Comparison of ENCODE assay signal across 22 cellular contexts in the genomic region with DNA sequence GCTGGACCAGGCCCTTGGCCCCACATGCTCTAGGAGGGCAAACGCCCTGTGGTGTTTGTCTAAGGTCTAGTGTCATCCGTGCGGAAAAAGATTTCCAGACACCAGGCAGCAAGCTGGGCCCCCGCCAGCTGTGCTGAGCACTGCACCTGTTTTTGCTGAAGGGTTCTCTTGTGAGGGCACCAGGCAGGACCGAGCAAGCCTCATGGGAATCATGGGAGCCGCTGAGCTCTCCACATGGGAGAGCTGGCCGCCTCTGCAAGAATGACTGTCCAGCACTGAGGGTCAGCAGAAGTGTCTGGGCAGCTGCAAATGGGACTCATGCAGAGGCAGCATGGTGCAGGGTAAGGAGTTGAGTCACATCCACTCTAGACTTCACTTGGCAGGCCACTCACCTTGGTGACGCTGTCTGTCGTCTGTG. TPM values are rescaled to one million over a fixed set of nuclear protein-coding genes. Genes with fewer than 3 reads are reported as not detected.
A peak's percentile ranks its signal among the peaks of the same experiment; 100 is the strongest.
DNase-seq lines count a peak whose midpoint lies in the region; ATAC-seq and TF ChIP-seq lines count a peak whose summit lies in the region.
"Had no signal": no experiment of that assay in that cellular context is flagged by ENCODE, and none has a peak within 500 bp of the region (broad histone marks: within the 10 kb centered on the region; RNA-seq: fewer than 3 reads in every experiment).

No MANE protein-coding gene starts in this region.

- ATAC-seq in T-cell (replicated peaks in 1 of 4) = no peak
- ATAC-seq in stimulated activated naive CD8-positive, alpha-beta T cell treated with anti-CD3 and anti-CD28 coated beads, Interleukin-15, Interleukin-2, amounts not matched to agents 100 U/mL and 50 U/mL, for 24 hours = no peak
- ATAC-seq: activated naive CD8-positive, alpha-beta T cell treated with anti-CD3 and anti-CD28 coated beads, Interleukin-2, amount 50 U/mL, for 24 hours; right lobe of liver; SK-N-SH treated with all-trans-retinoic acid at 6 μM for 48 hours had no signal

- no peaks in the 10 kb centered on the region for H3K9me3 Mint-ChIP-seq in T-cell
- H3K9me3 Mint-ChIP-seq: activated naive CD8-positive, alpha-beta T cell treated with anti-CD3 and anti-CD28 coated beads, Interleukin-2, amount 50 U/mL, for 24 hours had no signal

- peaks cover 46% of the 10 kb centered on the region for H3K36me3 Mint-ChIP-seq in T-cell

- peak overlapping the region; percentile 45 for H3K27ac ChIP-seq in parathyroid adenoma
- H3K27ac ChIP-seq: epithelial cell of prostate, left ventricle myocardium inferior, right lobe of liver had no signal

- no peak overlapping the region for H3K4me2 ChIP-seq in parathyroid adenoma (ENCODE audit: low read length)

- H2AFZ ChIP-seq in parathyroid adenoma = no peak overlapping the region

- TF ChIP-seq CTCF in parathyroid adenoma (IDR thresholded peaks at IDR 0.05) = no peak

- no peak overlapping the region for H3K9ac ChIP-seq in parathyroid adenoma

- H3K4me3 Mint-ChIP-seq in T-cell = no peak overlapping the region
- H3K4me3 Mint-ChIP-seq: activated naive CD8-positive, alpha-beta T cell treated with anti-CD3 and anti-CD28 coated beads, Interleukin-2, amount 50 U/mL, for 24 hours had no signal

- no peaks in the 10 kb centered on the region for H3K27me3 Mint-ChIP-seq in T-cell
- H3K27me3 Mint-ChIP-seq: activated naive CD8-positive, alpha-beta T cell treated with anti-CD3 and anti-CD28 coated beads, Interleukin-2, amount 50 U/mL, for 24 hours had no signal

- H3K9me3 ChIP-seq in parathyroid adenoma (ENCODE audit: control insufficient read depth, low read length) = no peaks in the 10 kb centered on the region
- H3K9me3 ChIP-seq: left ventricle myocardium inferior, Peyer's patch, right lobe of liver, stomach had no signal

- H3K4me1 Mint-ChIP-seq in T-cell = peaks cover 1 to 2% (median 1%) of the 10 kb centered on the region in 3 donors

- no peaks in the 10 kb centered on the region for H3K27me3 ChIP-seq in parathyroid adenoma (ENCODE audit: control insufficient read depth, insufficient read depth, low read length)
- H3K27me3 ChIP-seq: Peyer's patch, right lobe of liver, stomach had no signal

- H3K27ac Mint-ChIP-seq in T-cell = no peak overlapping the region
- H3K27ac Mint-ChIP-seq: activated naive CD8-positive, alpha-beta T cell treated with anti-CD3 and anti-CD28 coated beads, Interleukin-2, amount 50 U/mL, for 24 hours had no signal

- POLR2A ChIA-PET in T-cell (lab: Charles Lee) = no interaction called here

- peaks cover 4% of the 10 kb centered on the region for H3K79me2 ChIP-seq in parathyroid adenoma

- H3K36me3 ChIP-seq in parathyroid adenoma (ENCODE audit: control insufficient read depth, insufficient read depth, low read length) = no peaks in the 10 kb centered on the region

- H3K4me3 ChIP-seq in parathyroid adenoma (ENCODE audit: low read depth, low read length) = no peak overlapping the region
- H3K4me3 ChIP-seq: left ventricle myocardium inferior, Peyer's patch, right lobe of liver, stomach had no signal

- CTCF ChIA-PET in T-cell (lab: Charles Lee) = no interaction called here

- peaks cover 22% of the 10 kb centered on the region for H3K4me1 ChIP-seq in parathyroid adenoma

- peak; percentile 99 for DNase-seq in DMS79 (lab: John Stamatoyannopoulos, UW)
- peak; percentile 66 for DNase-seq in NCI-H187 treated with DMSO at 0.1 percent for 48 hours (lab: John Stamatoyannopoulos, UW)
- DNase-seq in SHP77 treated with DMSO at 0.1 percent for 48 hours (lab: John Stamatoyannopoulos, UW) = peak; percentile 90
- DNase-seq in T-cell = no peak
- DNase-seq in C1 segment of cervical spinal cord (lab: John Stamatoyannopoulos, UW) = no peak
- no peak for DNase-seq in stimulated activated naive CD8-positive, alpha-beta T cell treated with anti-CD3 and anti-CD28 coated beads, Interleukin-15, Interleukin-2, amounts not matched to agents 100 U/mL and 50 U/mL, for 24 hours
- DNase-seq: activated CD4-positive, alpha-beta T cell treated with anti-CD3 and anti-CD28 coated beads for 1 hour; activated naive CD8-positive, alpha-beta T cell treated with anti-CD3 and anti-CD28 coated beads, Interleukin-2, amount 50 U/mL, for 24 hours; COR-L47; GF-D8; KG1; left ventricle myocardium inferior; Peyer's patch; right lobe of liver; stimulated activated CD4-positive, alpha-beta T cell treated with anti-CD3 and anti-CD28 coated beads, Interleukin-1b, Interleukin-23, amount 100 ng/mL, for 48 hours; stomach had no signal

RNA-seq across cellular contexts. Expression of a gene that starts 12.0 kb away (rescaled TPM):
- total RNA-seq in T-cell = 1 to 10 TPM in 4 of 5 donors, under 1 TPM in 1; 0.76 to 5.0 (median 1.3) TPM

RNA-seq across cellular contexts. Expression of a gene that starts 17.5 kb away (rescaled TPM):
- total RNA-seq in T-cell = 10 to 100 TPM; 13.0 to 28.6 (median 27.0) TPM

RNA-seq across cellular contexts. Expression of a gene that starts 18.0 kb away (rescaled TPM):
- total RNA-seq in T-cell = 10 to 100 TPM; 12.4 to 32.8 (median 27.1) TPM

RNA-seq across cellular contexts. Expression of a gene that starts 24.5 kb away (rescaled TPM):
- 10 to 100 TPM; 19.5 to 33.9 (median 24.7) TPM for total RNA-seq in T-cell

RNA-seq across cellular contexts. Expression of a gene that starts 27.8 kb away (rescaled TPM):
- total RNA-seq in T-cell = under 1 TPM in 2 of 5 donors, not detected in 3; 0.29 to 0.55 TPM
- total RNA-seq: dermis microvascular lymphatic vessel endothelial cell, left ventricle myocardium inferior, omental fat pad, right lobe of liver, stomach, urinary bladder had no signal

Comparison
In these comparisons a context has a peak if more than half of its experiments do, and no peak if none do; other contexts are left out.
1. DNase-seq: peak in DMS79 (single experiment), NCI-H187 treated with DMSO at 0.1 percent for 48 hours (single experiment) and SHP77 treated with DMSO at 0.1 percent for 48 hours (single experiment); none in T-cell (0 of 34), C1 segment of cervical spinal cord (0 of 14) and stimulated activated naive CD8-positive, alpha-beta T cell treated with anti-CD3 and anti-CD28 coated beads, Interleukin-15, Interleukin-2, amounts not matched to agents 100 U/mL and 50 U/mL, for 24 hours (single experiment).